ENCODE assay signal across 11 cellular contexts in the genomic region with DNA sequence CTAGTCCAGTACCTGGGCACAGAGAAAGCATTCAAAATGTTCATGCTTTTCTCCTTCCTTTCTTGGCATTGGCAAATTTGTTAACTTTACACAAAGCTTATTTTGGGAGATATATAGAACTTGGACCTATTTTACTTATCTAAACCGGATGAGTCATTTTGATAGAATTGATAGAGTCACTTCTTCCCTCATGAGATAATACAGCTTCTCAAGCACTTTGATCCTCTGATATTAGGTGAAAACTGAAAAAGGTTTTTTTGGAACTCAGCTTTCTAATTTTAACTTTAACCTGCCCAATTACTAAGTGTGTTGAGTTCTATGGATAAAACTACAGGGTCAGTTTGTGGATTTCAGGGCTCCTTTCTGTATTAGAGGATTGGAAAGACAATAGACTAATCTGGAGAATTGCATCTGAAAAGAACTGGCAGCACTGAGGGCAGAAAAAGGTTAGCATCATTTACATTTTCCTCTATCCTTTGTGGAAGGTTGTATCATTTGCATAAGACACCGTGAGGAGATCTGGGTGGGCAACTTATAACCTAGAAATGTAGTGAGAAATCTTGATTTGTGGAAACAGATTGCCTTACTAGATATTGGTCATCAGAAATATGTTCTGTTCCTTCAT. TPM values are rescaled to one million over a fixed set of nuclear protein-coding genes. Genes with fewer than 3 reads are reported as not detected.
A peak's percentile ranks its signal among the peaks of the same experiment; 100 is the strongest.
DNase-seq lines count a peak whose midpoint lies in the region; ATAC-seq, FAIRE-seq and TF ChIP-seq lines count a peak whose summit lies in the region.
"Had no signal": no experiment of that assay in that cellular context is flagged by ENCODE, and none has a peak within 500 bp of the region (broad histone marks: within the 10 kb centered on the region; RNA-seq: fewer than 3 reads in every experiment).

No MANE protein-coding gene starts in this region.

- no peaks in the 10 kb centered on the region for H3K36me3 Mint-ChIP-seq in GM23338 (ENCODE audit: low read depth)
- no peaks in the 10 kb centered on the region for H3K36me3 Mint-ChIP-seq in activated naive CD8-positive, alpha-beta T cell treated with anti-CD3 and anti-CD28 coated beads, Interleukin-2, amount 50 U/mL, for 24 hours (ENCODE audit: low read depth)
- H3K36me3 Mint-ChIP-seq in immature natural killer cell = no peaks in the 10 kb centered on the region

- H3K9me2 ChIP-seq in GM23338 (ENCODE audit: insufficient read depth) = no peaks in the 10 kb centered on the region

- H3F3A ChIP-seq in GM23338 (replicated peaks; ENCODE audit: low read depth) = no peaks in the 10 kb centered on the region

- H3K9me3 Mint-ChIP-seq in GM23338 (no peaks in the 10 kb centered on the region), immature natural killer cell (no peaks in the 10 kb centered on the region)
- H3K9me3 Mint-ChIP-seq in activated naive CD8-positive, alpha-beta T cell treated with anti-CD3 and anti-CD28 coated beads, Interleukin-2, amount 50 U/mL, for 24 hours = no peaks in the 10 kb centered on the region

- no peak for TF ChIP-seq CTCF in A549 (IDR thresholded peaks at IDR 0.05)
- no peak for TF ChIP-seq CTCF in GM23338 (conservative IDR thresholded peaks at IDR 0.05; ENCODE audit: low read depth in 2 of 2)

- FAIRE-seq in A549 (lab: Jason Lieb, UNC) = peak; percentile 36

- H2AFZ ChIP-seq in GM23338 = no peak overlapping the region

- peaks cover 7% of the 10 kb centered on the region for H3K27me3 ChIP-seq in GM23338 (ENCODE audit: insufficient read depth)

- H3K27ac ChIP-seq in A549 (no peak overlapping the region), GM23338 (ENCODE audit: low read depth) (no peak overlapping the region)

- no peak for TF ChIP-seq RAD21 in A549 (conservative IDR thresholded peaks at IDR 0.05 in 1 of 2, IDR thresholded peaks at IDR 0.05 in 1 of 2)

- ATAC-seq in A549 (no peak), GM23338 (peak; percentile 6; the same call in 1 of the 3 replicates), GM21360 (IDR thresholded peaks at IDR 0.05; ENCODE audit: unreplicated experiment) (no peak), HG03520 (IDR thresholded peaks at IDR 0.05; ENCODE audit: unreplicated experiment) (no peak), GM18511 (IDR thresholded peaks at IDR 0.05; ENCODE audit: unreplicated experiment) (no peak)
- ATAC-seq in activated naive CD8-positive, alpha-beta T cell treated with anti-CD3 and anti-CD28 coated beads, Interleukin-2, amount 50 U/mL, for 24 hours = no peak

- DNase-seq in A549 (ENCODE audit: low read depth in 1 of 2, low spot score in 1 of 2) = no peak
- DNase-seq in GM23338 (ENCODE audit: low spot score) = peak; percentile 40
- no peak for DNase-seq in activated naive CD8-positive, alpha-beta T cell treated with anti-CD3 and anti-CD28 coated beads, Interleukin-2, amount 50 U/mL, for 24 hours
- DNase-seq in immature natural killer cell = no peak
- no peak for DNase-seq in NCI-H1048 (lab: John Stamatoyannopoulos, UW)
- DNase-seq: activated CD4-positive, alpha-beta T cell treated with anti-CD3 and anti-CD28 coated beads, Interleukin-2, amount 50 U/mL, for 48 hours; DMS 273 treated with DMSO at 0.1 percent for 48 hours; NCI-H1417 treated with DMSO at 0.1 percent for 48 hours had no signal

- 74% methylated on average over 2 of the region's 2 CpGs for WGBS in A549 (ENCODE audit: missing lambda C conversion rate)

- H3K9me3 ChIP-seq in A549 = no peaks in the 10 kb centered on the region

- H3K36me3 ChIP-seq in GM23338 (ENCODE audit: insufficient read depth) = no peaks in the 10 kb centered on the region

- TF ChIP-seq EP300 in A549 (IDR thresholded peaks at IDR 0.05) = no peak

- POLR2A ChIA-PET in A549 (lab: Yijun Ruan, JAX) = no interaction called here

- H3K79me2 ChIP-seq in GM23338 (replicated peaks; ENCODE audit: insufficient read depth) = peaks cover 64% of the 10 kb centered on the region

- CTCF ChIA-PET in A549 (lab: Yijun Ruan, JAX) = no interaction called here

- H3K27ac Mint-ChIP-seq in GM23338 = no peak overlapping the region; the same call in 1 of the 2 replicates
- H3K27ac Mint-ChIP-seq in activated naive CD8-positive, alpha-beta T cell treated with anti-CD3 and anti-CD28 coated beads, Interleukin-2, amount 50 U/mL, for 24 hours = peak overlapping the region; percentile 95
- H3K27ac Mint-ChIP-seq in immature natural killer cell = peak overlapping the region in 4 of 6 donors; percentile 31 to 96 (median 91)

- peak overlapping the region; percentile 88 for H3K4me2 ChIP-seq in A549
- H3K4me2 ChIP-seq in GM23338 = peak overlapping the region; percentile 90

- TF ChIP-seq POLR2A in A549 (IDR thresholded peaks at IDR 0.05; ENCODE audit: low read length) = no peak

- peaks cover 5% of the 10 kb centered on the region; the same call in 1 of the 2 replicates for H4K20me1 ChIP-seq in GM23338 (replicated peaks; ENCODE audit: insufficient read depth)

- peaks cover 4% of the 10 kb centered on the region for H3K27me3 Mint-ChIP-seq in GM23338 (ENCODE audit: insufficient read depth, low read depth, poor library complexity)
- H3K27me3 Mint-ChIP-seq in activated naive CD8-positive, alpha-beta T cell treated with anti-CD3 and anti-CD28 coated beads, Interleukin-2, amount 50 U/mL, for 24 hours = no peaks in the 10 kb centered on the region
- peaks cover 3 to 5% (median 3%) of the 10 kb centered on the region in 3 donors for H3K27me3 Mint-ChIP-seq in immature natural killer cell (ENCODE audit: low read depth in 3 of 3)

- peaks cover 26% of the 10 kb centered on the region for H3K4me1 Mint-ChIP-seq in GM23338
- peaks cover 50% of the 10 kb centered on the region for H3K4me1 Mint-ChIP-seq in activated naive CD8-positive, alpha-beta T cell treated with anti-CD3 and anti-CD28 coated beads, Interleukin-2, amount 50 U/mL, for 24 hours
- peaks cover 49 to 57% of the 10 kb centered on the region in 2 donors for H3K4me1 Mint-ChIP-seq in immature natural killer cell

- H3K4me3 ChIP-seq in A549 (no peak overlapping the region), GM23338 (peak overlapping the region; percentile 80)

- H3K4me3 Mint-ChIP-seq in GM23338 = peak overlapping the region; percentile 92
- peak overlapping the region; percentile 96 for H3K4me3 Mint-ChIP-seq in activated naive CD8-positive, alpha-beta T cell treated with anti-CD3 and anti-CD28 coated beads, Interleukin-2, amount 50 U/mL, for 24 hours
- H3K4me3 Mint-ChIP-seq in immature natural killer cell = peak overlapping the region in 4 of 5 donors; percentile 96 to 99 (median 98)

- H3K4me1 ChIP-seq in A549 = peaks cover 37% of the 10 kb centered on the region
- peaks cover 20% of the 10 kb centered on the region for H3K4me1 ChIP-seq in GM23338 (ENCODE audit: insufficient read depth)

TF ChIP-seq in A549, 52 proteins besides CTCF, POLR2A, EP300 and RAD21 (continues in another document):
- TF ChIP-seq ZC3H11A (IDR thresholded peaks at IDR 0.05) (no peak), MYC (IDR thresholded peaks at IDR 0.05; ENCODE audit: borderline replicate concordance, low read length) (no peak), CHD2 (IDR thresholded peaks at IDR 0.05; ENCODE audit: low read length, partially characterized antibody) (no peak), HOXA7 (CRISPR knock-in tag; IDR thresholded peaks at IDR 0.05) (no peak), NFE2L2 (conservative IDR thresholded peaks at IDR 0.05; ENCODE audit: low read length) (no peak)
- TF ChIP-seq, protein P1, sequence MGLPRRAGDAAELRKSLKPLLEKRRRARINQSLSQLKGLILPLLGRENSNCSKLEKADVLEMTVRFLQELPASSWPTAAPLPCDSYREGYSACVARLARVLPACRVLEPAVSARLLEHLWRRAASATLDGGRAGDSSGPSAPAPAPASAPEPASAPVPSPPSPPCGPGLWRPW (IDR thresholded peaks at IDR 0.05) = no peak
- TF ChIP-seq, protein P2, sequence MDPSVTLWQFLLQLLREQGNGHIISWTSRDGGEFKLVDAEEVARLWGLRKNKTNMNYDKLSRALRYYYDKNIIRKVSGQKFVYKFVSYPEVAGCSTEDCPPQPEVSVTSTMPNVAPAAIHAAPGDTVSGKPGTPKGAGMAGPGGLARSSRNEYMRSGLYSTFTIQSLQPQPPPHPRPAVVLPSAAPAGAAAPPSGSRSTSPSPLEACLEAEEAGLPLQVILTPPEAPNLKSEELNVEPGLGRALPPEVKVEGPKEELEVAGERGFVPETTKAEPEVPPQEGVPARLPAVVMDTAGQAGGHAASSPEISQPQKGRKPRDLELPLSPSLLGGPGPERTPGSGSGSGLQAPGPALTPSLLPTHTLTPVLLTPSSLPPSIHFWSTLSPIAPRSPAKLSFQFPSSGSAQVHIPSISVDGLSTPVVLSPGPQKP (IDR thresholded peaks at IDR 0.05; ENCODE audit: low read depth, low read length) = no peak

TF ChIP-seq in GM23338, 12 proteins besides CTCF, POLR2A, EP300 and RAD21 (continues in another document):
- TF ChIP-seq ZNF331 (CRISPR knock-in tag; IDR thresholded peaks at IDR 0.05; ENCODE audit: low read depth) (no peak), EZH2phosphoT487 (IDR thresholded peaks at IDR 0.05; ENCODE audit: unreplicated experiment) (no peak), POLR2AphosphoS5 (IDR thresholded peaks at IDR 0.05; ENCODE audit: low read depth) (no peak), CREB1 (CRISPR knock-in tag; IDR thresholded peaks at IDR 0.05; ENCODE audit: low read depth) (no peak), ZNF114 (CRISPR knock-in tag; IDR thresholded peaks at IDR 0.05) (no peak), NANOG (IDR thresholded peaks at IDR 0.05; ENCODE audit: borderline replicate concordance) (no peak), JUNB (IDR thresholded peaks at IDR 0.05; ENCODE audit: unreplicated experiment) (no peak)
- TF ChIP-seq, protein P3, sequence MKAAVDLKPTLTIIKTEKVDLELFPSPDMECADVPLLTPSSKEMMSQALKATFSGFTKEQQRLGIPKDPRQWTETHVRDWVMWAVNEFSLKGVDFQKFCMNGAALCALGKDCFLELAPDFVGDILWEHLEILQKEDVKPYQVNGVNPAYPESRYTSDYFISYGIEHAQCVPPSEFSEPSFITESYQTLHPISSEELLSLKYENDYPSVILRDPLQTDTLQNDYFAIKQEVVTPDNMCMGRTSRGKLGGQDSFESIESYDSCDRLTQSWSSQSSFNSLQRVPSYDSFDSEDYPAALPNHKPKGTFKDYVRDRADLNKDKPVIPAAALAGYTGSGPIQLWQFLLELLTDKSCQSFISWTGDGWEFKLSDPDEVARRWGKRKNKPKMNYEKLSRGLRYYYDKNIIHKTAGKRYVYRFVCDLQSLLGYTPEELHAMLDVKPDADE (IDR thresholded peaks at IDR 0.05) = no peak

RNA-seq across cellular contexts. Expression of a gene that starts 2.4 kb away (rescaled TPM):
- 15.7 and 22.1 TPM in 2 replicates for polyA plus RNA-seq in A549 (2011; rRNA removed)
- 3.1 and 3.3 TPM in 2 replicates for polyA plus RNA-seq in A549 (2012; cell fraction: cytosol; rRNA removed)
- 4.9 and 5.4 TPM in 2 replicates for polyA plus RNA-seq in A549 (2012; cell fraction: nucleus; rRNA removed)
- 9.9 to 10.2 TPM (median 10.2 TPM) in 3 replicates for polyA plus RNA-seq in A549 (2017; fragmentation: RNase III; extraction: RNeasy Plus Mini Kit Qiagen cat#74134 plus additional on column Dnase treatment)
- 7.3 and 9.5 TPM in 2 replicates for polyA minus RNA-seq in A549 (2011; rRNA and poly(A)+ RNA removed)
- total RNA-seq in GM23338 (2014; rRNA removed; shearing (Covaris generic)) = 17.5 and 20.7 TPM in 2 replicates
- polyA plus RNA-seq in GM23338 (2016; fragmentation: Nextera tagmentation; extraction: Ambion mirVana) = 19.5 and 21.0 TPM in 2 replicates
- 1 to 10 TPM; 3.8 to 7.0 (median 4.5) TPM for polyA plus RNA-seq in immature natural killer cell
